8 cellular contexts compared by ENCODE assay signal in the genomic region with DNA sequence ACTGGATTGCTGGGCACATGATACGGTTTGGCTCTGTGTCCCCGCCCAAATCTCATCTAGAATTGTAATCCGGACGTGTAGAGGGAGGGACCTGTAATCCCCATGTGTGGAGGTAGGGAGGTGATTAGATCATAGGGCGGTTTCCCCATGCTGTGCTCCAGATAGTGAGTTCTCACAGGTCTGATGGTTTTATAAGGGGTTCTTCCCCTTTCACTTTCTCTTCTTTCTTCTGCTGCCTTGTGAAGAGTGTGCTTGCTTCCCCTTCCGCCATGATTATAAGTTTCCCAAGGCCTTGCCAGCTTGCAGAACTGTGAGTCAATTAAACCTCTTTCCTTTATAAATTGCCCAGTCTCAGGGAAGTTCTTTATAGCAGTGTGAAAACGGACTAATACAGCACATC. TPM values are rescaled to one million over a fixed set of nuclear protein-coding genes. Genes with fewer than 3 reads are reported as not detected.
DNase-seq lines count a peak whose midpoint lies in the region; ATAC-seq and TF ChIP-seq lines count a peak whose summit lies in the region.

No MANE protein-coding gene starts in this region.

- POLR2A ChIA-PET in MCF 10A (lab: Yijun Ruan, JAX) = no interaction called here

- H3K27ac ChIP-seq in heart right ventricle (peak overlapping the region in 1 of 10 donors; percentile 5), thoracic aorta (no peak overlapping the region)

- H3K27ac Mint-ChIP-seq in MCF 10A (ENCODE audit: low read depth, unreplicated experiment) = no peak overlapping the region

- no peak for TF ChIP-seq CTCF in heart right ventricle (IDR thresholded peaks at IDR 0.05)
- no peak for TF ChIP-seq CTCF in thoracic aorta (IDR thresholded peaks at IDR 0.05)
- no peak for TF ChIP-seq CTCF in MCF 10A (IDR thresholded peaks at IDR 0.05; ENCODE audit: unreplicated experiment)

- no peaks in the 10 kb centered on the region for H3K36me3 Mint-ChIP-seq in MCF 10A (ENCODE audit: insufficient read depth, unreplicated experiment)

- H3K4me1 Mint-ChIP-seq in MCF 10A (ENCODE audit: insufficient read depth, unreplicated experiment) = no peaks in the 10 kb centered on the region

- ATAC-seq in heart right ventricle (peak in 5 of 8 donors; percentile 47 to 69 (median 51)), Right ventricle myocardium superior (ENCODE audit: poor library complexity) (no peak), HG03025 (IDR thresholded peaks at IDR 0.05; ENCODE audit: low FRiP score, unreplicated experiment) (peak; percentile 89), thoracic aorta (ENCODE audit: insufficient number of reproducible peaks, low FRiP score, low read depth) (no peak)

- 83 to 88% methylated on average over 7 of the region's 7 CpGs for WGBS in heart right ventricle, 2 donors

- H3K4me3 ChIP-seq in heart right ventricle (peak overlapping the region in 1 of 10 donors; percentile 22), thoracic aorta (peak overlapping the region; percentile 33)

- H3K9me3 Mint-ChIP-seq in MCF 10A (ENCODE audit: unreplicated experiment) = no peaks in the 10 kb centered on the region

- peaks cover 0 to 8% (median 0%) of the 10 kb centered on the region in 11 donors for H3K9me3 ChIP-seq in heart right ventricle
- H3K9me3 ChIP-seq in thoracic aorta = no peaks in the 10 kb centered on the region

- BruUV-seq in MCF 10A (replicated peaks; lab: Mats Ljungman, UMichigan) = no TSS peak

- DNase-seq in heart right ventricle = no peak
- DNase-seq in Right ventricle myocardium superior = no peak
- peak; percentile 70 for DNase-seq in OCI-M1 (lab: John Stamatoyannopoulos, UW)
- no peak for DNase-seq in thoracic aorta (ENCODE audit: low spot score)
- DNase-seq in stimulated activated CD4-positive, alpha-beta T cell treated with anti-CD3 and anti-CD28 coated beads, Interleukin-2, amount 100 ng/mL, for 48 hours = no peak
- DNase-seq in MCF 10A (ENCODE audit: unreplicated experiment) = no peak
- no peak for DNase-seq in OCI-M2 (lab: John Stamatoyannopoulos, UW; ENCODE audit: unreplicated experiment)

- CTCF ChIA-PET in MCF 10A (lab: Yijun Ruan, JAX) = interaction anchor here (0.6 kb wide), 1 partner anchor 292 kb away, joined by 3 read pairs; no protein-coding TSS in a partner anchor

- intact Hi-C loops in heart right ventricle (cut with DNase I) (no loop called here), Right ventricle myocardium superior (cut with DNase I) (no loop called here), MCF 10A (cut with micrococcal nuclease) (no loop called here)

- no peak overlapping the region for H3K4me3 Mint-ChIP-seq in MCF 10A (ENCODE audit: unreplicated experiment)

- H3K4me1 ChIP-seq in heart right ventricle (no peaks in the 10 kb centered on the region), thoracic aorta (ENCODE audit: control insufficient read depth in 1 of 2, low read depth in 2 of 2) (no peaks in the 10 kb centered on the region)

- H3K27me3 Mint-ChIP-seq in MCF 10A (ENCODE audit: insufficient read depth, unreplicated experiment) = no peaks in the 10 kb centered on the region

- H3K27me3 ChIP-seq in heart right ventricle (peaks cover 0 to 7% (median 0%) of the 10 kb centered on the region in 7 donors), thoracic aorta (replicated peaks; ENCODE audit: insufficient read depth) (no peaks in the 10 kb centered on the region)

- no peaks in the 10 kb centered on the region for H3K36me3 ChIP-seq in heart right ventricle
- H3K36me3 ChIP-seq in thoracic aorta = no peaks in the 10 kb centered on the region

RNA-seq across cellular contexts. Expression of gene MTIF3, which starts 32.6 kb away (rescaled TPM):
- total RNA-seq in heart right ventricle (100 to 1,000 TPM; 103 to 207 (median 121) TPM), Right ventricle myocardium superior (189 TPM), thoracic aorta (10 to 100 TPM; 28.3 to 29.5 TPM), MCF 10A (2022) (35.6 and 40.9 TPM in 2 replicates)
- polyA plus RNA-seq in heart right ventricle = 100 to 1,000 TPM; 127 to 217 TPM

RNA-seq across cellular contexts. Expression of gene GTF3A, which starts 58.6 kb away (rescaled TPM):
- total RNA-seq in heart right ventricle (100 to 1,000 TPM; 137 to 262 (median 160) TPM), Right ventricle myocardium superior (211 TPM), thoracic aorta (10 to 100 TPM; 70.4 to 86.4 TPM), MCF 10A (2022) (124 and 159 TPM in 2 replicates)
- 100 to 1,000 TPM; 280 to 848 TPM for polyA plus RNA-seq in heart right ventricle

Comparison
In these comparisons a context has a peak if more than half of its experiments do, and no peak if none do; other contexts are left out.
1. ATAC-seq: peak in heart right ventricle (5 of 8) and HG03025 (single experiment); none in Right ventricle myocardium superior (single experiment) and thoracic aorta (single experiment).